In genomic region chr19:37874784-37875183, GRCh38 we compare ENCODE assay signal across 1 cellular context.
TF ChIP-seq lines count a peak whose summit lies in the region.

No MANE protein-coding gene starts in this region.

TF ChIP-seq in A549, 52 proteins besides CTCF, POLR2A, EP300 and RAD21:
- TF ChIP-seq SMC3 (IDR thresholded peaks at IDR 0.05) (no peak), EHMT2 (IDR thresholded peaks at IDR 0.05; ENCODE audit: low read depth) (no peak), RCOR1 (IDR thresholded peaks at IDR 0.05; ENCODE audit: low read depth, low read length) (no peak), MYC (IDR thresholded peaks at IDR 0.05; ENCODE audit: borderline replicate concordance, low read length) (no peak), ZNF302 (CRISPR knock-in tag; IDR thresholded peaks at IDR 0.05) (no peak), CEBPB (IDR thresholded peaks at IDR 0.05) (no peak), HOXB5 (CRISPR knock-in tag; IDR thresholded peaks at IDR 0.05) (no peak), HMGXB4 (CRISPR knock-in tag; IDR thresholded peaks at IDR 0.05; ENCODE audit: borderline replicate concordance) (no peak), MAFK (IDR thresholded peaks at IDR 0.05; ENCODE audit: partially characterized antibody) (no peak), TFCP2L1 (CRISPR knock-in tag; IDR thresholded peaks at IDR 0.05) (no peak), RNF2 (IDR thresholded peaks at IDR 0.05; ENCODE audit: borderline replicate concordance, low read depth) (no peak), NFE2L2 (conservative IDR thresholded peaks at IDR 0.05; ENCODE audit: low read length) (no peak), REST (IDR thresholded peaks at IDR 0.05) (no peak), ZSCAN20 (CRISPR knock-in tag; IDR thresholded peaks at IDR 0.05) (no peak), FOSL2 (IDR thresholded peaks at IDR 0.05) (no peak), FOSL2 (CRISPR knock-in tag; IDR thresholded peaks at IDR 0.05) (no peak), HOXA7 (CRISPR knock-in tag; IDR thresholded peaks at IDR 0.05) (no peak), ELK1 (IDR thresholded peaks at IDR 0.05; ENCODE audit: low read depth, low read length) (no peak), HEYL (CRISPR knock-in tag; IDR thresholded peaks at IDR 0.05) (no peak), GATA3 (IDR thresholded peaks at IDR 0.05; ENCODE audit: borderline replicate concordance) (no peak)
